1 cellular context compared by ENCODE assay signal in genomic region chr19:51688665-51689571, GRCh38.
TF ChIP-seq lines count a peak whose summit lies in the region.

No MANE protein-coding gene starts in this region.

TF ChIP-seq in HepG2, 621 proteins besides CTCF, POLR2A, EP300 and RAD21 (continued from another document and continues in another):
- TF ChIP-seq HNF4G (IDR thresholded peaks at IDR 0.05; ENCODE audit: borderline replicate concordance, low read depth, low read length) (no peak), HNF4G (CRISPR knock-in tag; IDR thresholded peaks at IDR 0.05; ENCODE audit: borderline replicate concordance, low read depth) (no peak), ZNF460 (CRISPR knock-in tag; IDR thresholded peaks at IDR 0.05; ENCODE audit: borderline replicate concordance) (no peak), MEIS2 (CRISPR knock-in tag; IDR thresholded peaks at IDR 0.05) (no peak), PHB2 (IDR thresholded peaks at IDR 0.05; ENCODE audit: partially characterized antibody) (no peak), ZNF746 (CRISPR knock-in tag; IDR thresholded peaks at IDR 0.05) (peak; percentile 61; the same call in 1 of the 2 replicates), CHCHD3 (CRISPR knock-in tag; IDR thresholded peaks at IDR 0.05) (no peak), ZBTB20 (CRISPR knock-in tag; IDR thresholded peaks at IDR 0.05; ENCODE audit: borderline replicate concordance, low read depth) (no peak), NAIF1 (CRISPR knock-in tag; IDR thresholded peaks at IDR 0.05; ENCODE audit: borderline replicate concordance) (no peak), ZGPAT (CRISPR knock-in tag; IDR thresholded peaks at IDR 0.05) (peak; percentile 29; the same call in 1 of the 2 replicates), NCOA2 (CRISPR knock-in tag; IDR thresholded peaks at IDR 0.05) (no peak), ASH2L (IDR thresholded peaks at IDR 0.05; ENCODE audit: insufficient read length, low read depth, low read length) (no peak), ZNF207 (IDR thresholded peaks at IDR 0.05; ENCODE audit: borderline replicate concordance) (no peak), RFX3 (CRISPR knock-in tag; IDR thresholded peaks at IDR 0.05) (no peak), ZBTB40 (IDR thresholded peaks at IDR 0.05) (no peak), ZBTB40 (CRISPR knock-in tag; IDR thresholded peaks at IDR 0.05) (no peak), YY1 (IDR thresholded peaks at IDR 0.05; ENCODE audit: insufficient read depth, insufficient replicate concordance, low read depth, low read length) (no peak), FOSL2 (CRISPR knock-in tag; IDR thresholded peaks at IDR 0.05) (no peak), ZNF383 (CRISPR knock-in tag; IDR thresholded peaks at IDR 0.05; ENCODE audit: borderline replicate concordance) (no peak), PCBP2 (optimal IDR thresholded peaks at IDR 0.05; ENCODE audit: low read depth, low read length, poor library complexity, severe bottlenecking) (no peak), ZNF431 (CRISPR knock-in tag; IDR thresholded peaks at IDR 0.05; ENCODE audit: borderline replicate concordance, low read depth) (no peak), ATF6 (CRISPR knock-in tag; conservative IDR thresholded peaks at IDR 0.05) (no peak), ZNF253 (CRISPR knock-in tag; IDR thresholded peaks at IDR 0.05; ENCODE audit: borderline replicate concordance) (no peak), ZSCAN25 (CRISPR knock-in tag; IDR thresholded peaks at IDR 0.05) (peak; percentile 61)
- TF ChIP-seq, protein P1, sequence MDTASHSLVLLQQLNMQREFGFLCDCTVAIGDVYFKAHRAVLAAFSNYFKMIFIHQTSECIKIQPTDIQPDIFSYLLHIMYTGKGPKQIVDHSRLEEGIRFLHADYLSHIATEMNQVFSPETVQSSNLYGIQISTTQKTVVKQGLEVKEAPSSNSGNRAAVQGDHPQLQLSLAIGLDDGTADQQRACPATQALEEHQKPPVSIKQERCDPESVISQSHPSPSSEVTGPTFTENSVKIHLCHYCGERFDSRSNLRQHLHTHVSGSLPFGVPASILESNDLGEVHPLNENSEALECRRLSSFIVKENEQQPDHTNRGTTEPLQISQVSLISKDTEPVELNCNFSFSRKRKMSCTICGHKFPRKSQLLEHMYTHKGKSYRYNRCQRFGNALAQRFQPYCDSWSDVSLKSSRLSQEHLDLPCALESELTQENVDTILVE (CRISPR knock-in tag; IDR thresholded peaks at IDR 0.05): no peak
- TF ChIP-seq, protein P2, sequence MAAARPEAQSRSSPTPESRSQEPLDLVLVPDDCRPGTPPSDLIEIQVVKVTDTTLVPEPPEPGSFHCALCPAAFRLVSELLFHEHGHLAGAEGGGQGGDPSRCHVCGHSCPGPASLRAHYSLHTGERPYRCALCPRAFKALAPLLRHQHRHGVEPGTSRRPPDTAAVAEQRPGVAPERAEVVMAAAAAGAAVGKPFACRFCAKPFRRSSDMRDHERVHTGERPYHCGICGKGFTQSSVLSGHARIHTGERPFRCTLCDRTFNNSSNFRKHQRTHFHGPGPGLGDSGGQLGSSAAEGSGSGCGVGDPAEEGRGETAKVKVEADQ (CRISPR knock-in tag; IDR thresholded peaks at IDR 0.05; ENCODE audit: borderline replicate concordance): no peak
- TF ChIP-seq, protein P3, sequence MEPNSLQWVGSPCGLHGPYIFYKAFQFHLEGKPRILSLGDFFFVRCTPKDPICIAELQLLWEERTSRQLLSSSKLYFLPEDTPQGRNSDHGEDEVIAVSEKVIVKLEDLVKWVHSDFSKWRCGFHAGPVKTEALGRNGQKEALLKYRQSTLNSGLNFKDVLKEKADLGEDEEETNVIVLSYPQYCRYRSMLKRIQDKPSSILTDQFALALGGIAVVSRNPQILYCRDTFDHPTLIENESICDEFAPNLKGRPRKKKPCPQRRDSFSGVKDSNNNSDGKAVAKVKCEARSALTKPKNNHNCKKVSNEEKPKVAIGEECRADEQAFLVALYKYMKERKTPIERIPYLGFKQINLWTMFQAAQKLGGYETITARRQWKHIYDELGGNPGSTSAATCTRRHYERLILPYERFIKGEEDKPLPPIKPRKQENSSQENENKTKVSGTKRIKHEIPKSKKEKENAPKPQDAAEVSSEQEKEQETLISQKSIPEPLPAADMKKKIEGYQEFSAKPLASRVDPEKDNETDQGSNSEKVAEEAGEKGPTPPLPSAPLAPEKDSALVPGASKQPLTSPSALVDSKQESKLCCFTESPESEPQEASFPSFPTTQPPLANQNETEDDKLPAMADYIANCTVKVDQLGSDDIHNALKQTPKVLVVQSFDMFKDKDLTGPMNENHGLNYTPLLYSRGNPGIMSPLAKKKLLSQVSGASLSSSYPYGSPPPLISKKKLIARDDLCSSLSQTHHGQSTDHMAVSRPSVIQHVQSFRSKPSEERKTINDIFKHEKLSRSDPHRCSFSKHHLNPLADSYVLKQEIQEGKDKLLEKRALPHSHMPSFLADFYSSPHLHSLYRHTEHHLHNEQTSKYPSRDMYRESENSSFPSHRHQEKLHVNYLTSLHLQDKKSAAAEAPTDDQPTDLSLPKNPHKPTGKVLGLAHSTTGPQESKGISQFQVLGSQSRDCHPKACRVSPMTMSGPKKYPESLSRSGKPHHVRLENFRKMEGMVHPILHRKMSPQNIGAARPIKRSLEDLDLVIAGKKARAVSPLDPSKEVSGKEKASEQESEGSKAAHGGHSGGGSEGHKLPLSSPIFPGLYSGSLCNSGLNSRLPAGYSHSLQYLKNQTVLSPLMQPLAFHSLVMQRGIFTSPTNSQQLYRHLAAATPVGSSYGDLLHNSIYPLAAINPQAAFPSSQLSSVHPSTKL (CRISPR knock-in tag; IDR thresholded peaks at IDR 0.05): peak; percentile 36; the same call in 1 of the 2 replicates
- TF ChIP-seq, protein P4, sequence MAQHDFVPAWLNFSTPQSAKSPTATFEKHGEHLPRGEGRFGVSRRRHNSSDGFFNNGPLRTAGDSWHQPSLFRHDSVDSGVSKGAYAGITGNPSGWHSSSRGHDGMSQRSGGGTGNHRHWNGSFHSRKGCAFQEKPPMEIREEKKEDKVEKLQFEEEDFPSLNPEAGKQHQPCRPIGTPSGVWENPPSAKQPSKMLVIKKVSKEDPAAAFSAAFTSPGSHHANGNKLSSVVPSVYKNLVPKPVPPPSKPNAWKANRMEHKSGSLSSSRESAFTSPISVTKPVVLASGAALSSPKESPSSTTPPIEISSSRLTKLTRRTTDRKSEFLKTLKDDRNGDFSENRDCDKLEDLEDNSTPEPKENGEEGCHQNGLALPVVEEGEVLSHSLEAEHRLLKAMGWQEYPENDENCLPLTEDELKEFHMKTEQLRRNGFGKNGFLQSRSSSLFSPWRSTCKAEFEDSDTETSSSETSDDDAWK (CRISPR knock-in tag; IDR thresholded peaks at IDR 0.05): no peak
- TF ChIP-seq, protein P5, sequence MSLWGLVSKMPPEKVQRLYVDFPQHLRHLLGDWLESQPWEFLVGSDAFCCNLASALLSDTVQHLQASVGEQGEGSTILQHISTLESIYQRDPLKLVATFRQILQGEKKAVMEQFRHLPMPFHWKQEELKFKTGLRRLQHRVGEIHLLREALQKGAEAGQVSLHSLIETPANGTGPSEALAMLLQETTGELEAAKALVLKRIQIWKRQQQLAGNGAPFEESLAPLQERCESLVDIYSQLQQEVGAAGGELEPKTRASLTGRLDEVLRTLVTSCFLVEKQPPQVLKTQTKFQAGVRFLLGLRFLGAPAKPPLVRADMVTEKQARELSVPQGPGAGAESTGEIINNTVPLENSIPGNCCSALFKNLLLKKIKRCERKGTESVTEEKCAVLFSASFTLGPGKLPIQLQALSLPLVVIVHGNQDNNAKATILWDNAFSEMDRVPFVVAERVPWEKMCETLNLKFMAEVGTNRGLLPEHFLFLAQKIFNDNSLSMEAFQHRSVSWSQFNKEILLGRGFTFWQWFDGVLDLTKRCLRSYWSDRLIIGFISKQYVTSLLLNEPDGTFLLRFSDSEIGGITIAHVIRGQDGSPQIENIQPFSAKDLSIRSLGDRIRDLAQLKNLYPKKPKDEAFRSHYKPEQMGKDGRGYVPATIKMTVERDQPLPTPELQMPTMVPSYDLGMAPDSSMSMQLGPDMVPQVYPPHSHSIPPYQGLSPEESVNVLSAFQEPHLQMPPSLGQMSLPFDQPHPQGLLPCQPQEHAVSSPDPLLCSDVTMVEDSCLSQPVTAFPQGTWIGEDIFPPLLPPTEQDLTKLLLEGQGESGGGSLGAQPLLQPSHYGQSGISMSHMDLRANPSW (CRISPR knock-in tag; IDR thresholded peaks at IDR 0.05; ENCODE audit: borderline replicate concordance): no peak
- TF ChIP-seq, protein P6, sequence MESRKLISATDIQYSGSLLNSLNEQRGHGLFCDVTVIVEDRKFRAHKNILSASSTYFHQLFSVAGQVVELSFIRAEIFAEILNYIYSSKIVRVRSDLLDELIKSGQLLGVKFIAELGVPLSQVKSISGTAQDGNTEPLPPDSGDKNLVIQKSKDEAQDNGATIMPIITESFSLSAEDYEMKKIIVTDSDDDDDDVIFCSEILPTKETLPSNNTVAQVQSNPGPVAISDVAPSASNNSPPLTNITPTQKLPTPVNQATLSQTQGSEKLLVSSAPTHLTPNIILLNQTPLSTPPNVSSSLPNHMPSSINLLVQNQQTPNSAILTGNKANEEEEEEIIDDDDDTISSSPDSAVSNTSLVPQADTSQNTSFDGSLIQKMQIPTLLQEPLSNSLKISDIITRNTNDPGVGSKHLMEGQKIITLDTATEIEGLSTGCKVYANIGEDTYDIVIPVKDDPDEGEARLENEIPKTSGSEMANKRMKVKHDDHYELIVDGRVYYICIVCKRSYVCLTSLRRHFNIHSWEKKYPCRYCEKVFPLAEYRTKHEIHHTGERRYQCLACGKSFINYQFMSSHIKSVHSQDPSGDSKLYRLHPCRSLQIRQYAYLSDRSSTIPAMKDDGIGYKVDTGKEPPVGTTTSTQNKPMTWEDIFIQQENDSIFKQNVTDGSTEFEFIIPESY (CRISPR knock-in tag; IDR thresholded peaks at IDR 0.05): no peak
